In genomic region chr1:225929462-225929861, GRCh38 we compare ENCODE assay signal across 5 cellular contexts. TPM values are rescaled to one million over a fixed set of nuclear protein-coding genes. Genes with fewer than 3 reads are reported as not detected.
"Had no signal": no experiment of that assay in that cellular context is flagged by ENCODE, and none has a peak within 500 bp of the region (broad histone marks: within the 10 kb centered on the region; RNA-seq: fewer than 3 reads in every experiment).

No MANE protein-coding gene starts in this region.

RNA-seq across cellular contexts. Expression of gene LEFTY2, which starts 11.6 kb away (rescaled TPM):
- total RNA-seq: activated naive CD4-positive, alpha-beta T cell treated with anti-CD3 and anti-CD28 coated beads, Interleukin-2, amount 50 U/mL, for 72 hours; NCI-H460; PC-9; SK-MEL-5 had no signal

RNA-seq across cellular contexts. Expression of gene LEFTY1, which starts 40.5 kb away (rescaled TPM):
- total RNA-seq: cerebellum, NCI-H460, PC-9, SK-MEL-5 had no signal
